In the genomic region with DNA sequence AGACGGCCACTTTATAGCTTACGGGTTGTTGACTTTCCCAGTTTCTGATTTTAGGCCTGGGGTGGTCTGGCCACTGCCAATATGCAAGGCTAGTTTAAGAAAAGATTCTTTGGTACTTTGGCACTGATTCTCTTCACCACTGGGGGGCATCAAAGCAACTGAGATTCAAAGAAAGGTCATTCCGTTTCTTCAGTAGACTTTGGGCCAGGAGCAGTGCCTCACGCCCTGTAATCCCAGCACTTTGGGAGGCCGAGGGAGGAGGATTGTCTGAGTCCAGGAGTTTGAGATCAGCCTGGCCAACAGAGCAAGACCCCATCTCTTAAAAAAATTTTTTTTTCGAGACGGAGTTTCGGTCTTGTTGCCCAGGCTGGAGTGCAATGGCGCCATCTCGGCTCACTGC, we compare ENCODE assay signal across 9 cellular contexts. TPM values are rescaled to one million over a fixed set of nuclear protein-coding genes. Genes with fewer than 3 reads are reported as not detected.
DNase-seq lines count a peak whose midpoint lies in the region; ATAC-seq, FAIRE-seq and TF ChIP-seq lines count a peak whose summit lies in the region.
"Had no signal": no experiment of that assay in that cellular context is flagged by ENCODE, and none has a peak within 500 bp of the region (broad histone marks: within the 10 kb centered on the region; RNA-seq: fewer than 3 reads in every experiment).

No MANE protein-coding gene starts in this region.

- H3K79me2 ChIP-seq in osteoblast (ENCODE audit: insufficient read depth, low read length), result no peaks in the 10 kb centered on the region

- H3K27me3 ChIP-seq in SJCRH30 (no peaks in the 10 kb centered on the region), osteoblast (ENCODE audit: insufficient read depth, low read length) (no peaks in the 10 kb centered on the region)

- H3K36me3 ChIP-seq in SJCRH30, result peaks cover 17% of the 10 kb centered on the region
- H3K36me3 ChIP-seq in osteoblast (ENCODE audit: insufficient read depth, low read length), result peaks cover 64% of the 10 kb centered on the region

- ATAC-seq in HG03342 (IDR thresholded peaks at IDR 0.05; ENCODE audit: unreplicated experiment) (no peak), Right ventricle myocardium superior (ENCODE audit: poor library complexity) (no peak), GM19397 (IDR thresholded peaks at IDR 0.05; ENCODE audit: unreplicated experiment) (no peak)

- no peak for TF ChIP-seq POLR2A in GM12891 (IDR thresholded peaks at IDR 0.05; ENCODE audit: low read depth, low read length)

- no peak overlapping the region for H3K4me3 ChIP-seq in AG09309 (ENCODE audit: control insufficient read depth, low read depth, low read length)
- no peak overlapping the region for H3K4me3 ChIP-seq in SJCRH30
- no peak overlapping the region for H3K4me3 ChIP-seq in epithelial cell of proximal tubule (ENCODE audit: low read depth, low read length)
- H3K4me3 ChIP-seq in osteoblast (ENCODE audit: insufficient read depth, low read length), result no peak overlapping the region

- H2AFZ ChIP-seq in osteoblast (ENCODE audit: low read length), result no peak overlapping the region

- no peak overlapping the region for H3K4me2 ChIP-seq in osteoblast (ENCODE audit: insufficient read depth, low read length)

- H3K4me1 ChIP-seq in SJCRH30, result no peaks in the 10 kb centered on the region
- H3K4me1 ChIP-seq in osteoblast (ENCODE audit: insufficient read depth, low read length), result no peaks in the 10 kb centered on the region

- TF ChIP-seq CTCF in AG09309 (IDR thresholded peaks at IDR 0.05; ENCODE audit: control insufficient read depth, insufficient read depth, low read depth, low read length, missing control alignments) (peak; percentile 61), epithelial cell of proximal tubule (conservative IDR thresholded peaks at IDR 0.05; ENCODE audit: low read depth, low read length) (peak; percentile 71), osteoblast (IDR thresholded peaks at IDR 0.05; ENCODE audit: extremely low read depth, low read depth, low read length) (peak; percentile 64)

- H4K20me1 ChIP-seq in osteoblast (ENCODE audit: insufficient read depth, low read length), result no peaks in the 10 kb centered on the region

- H3K27ac ChIP-seq in SJCRH30 (no peak overlapping the region), osteoblast (ENCODE audit: low read depth, low read length) (no peak overlapping the region)
- H3K27ac ChIP-seq: epithelial cell of prostate had no signal

- intact Hi-C loops in Right ventricle myocardium superior (cut with DNase I), result no loop called here

- DNase-seq in AG09309 (ENCODE audit: low read depth) (no peak), GM12891 (ENCODE audit: insufficient read length, low spot score) (peak; percentile 35), SJCRH30 (peak; percentile 31 to 57), epithelial cell of proximal tubule (ENCODE audit: low read depth) (no peak), osteoblast (ENCODE audit: insufficient read length, low spot score, missing footprints) (no peak), Right ventricle myocardium superior (no peak)

- peak; percentile 67 for FAIRE-seq in GM12891 (lab: Jason Lieb, UNC)

- no peaks in the 10 kb centered on the region for H3K9me3 ChIP-seq in SJCRH30 (replicated peaks)
- peaks cover 2% of the 10 kb centered on the region for H3K9me3 ChIP-seq in osteoblast (ENCODE audit: low read depth, low read length)

TF ChIP-seq in GM12891, 5 proteins besides CTCF, POLR2A, EP300 and RAD21:
- no peak for TF ChIP-seq SPI1 (IDR thresholded peaks at IDR 0.05; ENCODE audit: low read depth, low read length)
- no peak for TF ChIP-seq PAX5 (IDR thresholded peaks at IDR 0.05; ENCODE audit: insufficient read depth, low read length, severe bottlenecking)
- no peak for TF ChIP-seq POLR2AphosphoS5 (IDR thresholded peaks at IDR 0.05; ENCODE audit: low read depth, low read length)
- no peak for TF ChIP-seq POU2F2 (IDR thresholded peaks at IDR 0.05; ENCODE audit: low read depth, low read length)
- TF ChIP-seq TAF1 (IDR thresholded peaks at IDR 0.05; ENCODE audit: low read depth, low read length), result no peak

RNA-seq across cellular contexts. Expression of gene RPA1, which starts 53.0 kb away (rescaled TPM):
- polyA plus RNA-seq in GM12891 (2012; ENCODE audit: low read depth, missing spikeins), result 71.8 TPM
- total RNA-seq in SJCRH30 (2014; rRNA removed; shearing (Covaris generic)), result 38.7 and 45.4 TPM in 2 replicates
- total RNA-seq in epithelial cell of proximal tubule (28.5 and 33.4 TPM in 2 replicates), osteoblast (14.1 and 14.8 TPM in 2 replicates), Right ventricle myocardium superior (54.0 TPM)

RNA-seq across cellular contexts. Expression of gene SMYD4, which starts 53.1 kb away (rescaled TPM):
- 7.1 TPM for polyA plus RNA-seq in GM12891 (2012; ENCODE audit: low read depth, missing spikeins)
- total RNA-seq in SJCRH30 (2014; rRNA removed; shearing (Covaris generic)), result 9.6 and 10.1 TPM in 2 replicates
- total RNA-seq in epithelial cell of proximal tubule (4.6 and 10.5 TPM in 2 replicates), osteoblast (10.1 and 10.6 TPM in 2 replicates), Right ventricle myocardium superior (8.6 TPM)

Comparison
In these comparisons a context has a peak if more than half of its experiments do, and no peak if none do; other contexts are left out.
1. DNase-seq: peak in GM12891 (single experiment) and SJCRH30 (2 of 2); none in AG09309 (single experiment), epithelial cell of proximal tubule (single experiment), osteoblast (single experiment) and Right ventricle myocardium superior (single experiment).
2. Peak in every context shown above with its lines, with median percentiles within 50 percentile points of each other: CTCF ChIP-seq.